In genomic region chr4:138175337-138175794, GRCh38 we compare ENCODE assay signal across 11 cellular contexts.
DNase-seq lines count a peak whose midpoint lies in the region; ATAC-seq and TF ChIP-seq lines count a peak whose summit lies in the region.
"Had no signal": no experiment of that assay in that cellular context is flagged by ENCODE, and none has a peak within 500 bp of the region (broad histone marks: within the 10 kb centered on the region; RNA-seq: fewer than 3 reads in every experiment).

No MANE protein-coding gene starts in this region.

- intact Hi-C loops in left ventricle myocardium inferior (cut with micrococcal nuclease): no loop called here

- no peak overlapping the region for H3K4me3 Mint-ChIP-seq in activated CD8-positive, alpha-beta T cell treated with anti-CD3 and anti-CD28 coated beads, Interleukin-2, amount 10 ng/mL, durations not matched to agents 7 days and 5 days
- H3K4me3 Mint-ChIP-seq in activated CD4-positive, alpha-beta memory T cell treated with anti-CD3 and anti-CD28 coated beads, Interleukin-2, amount 10 ng/mL, durations not matched to agents 7 days and 5 days: no peak overlapping the region
- H3K4me3 Mint-ChIP-seq: activated naive CD4-positive, alpha-beta T cell treated with anti-CD3 and anti-CD28 coated beads, Interleukin-2, amount 10 ng/mL, durations not matched to agents 7 days and 5 days had no signal

- CTCF ChIA-PET in activated CD8-positive, alpha-beta T cell treated with anti-CD3 and anti-CD28 coated beads, Interleukin-2, amount 10 ng/mL, durations not matched to agents 7 days and 5 days (lab: Charles Lee): no interaction called here
- CTCF ChIA-PET in activated CD4-positive, alpha-beta memory T cell treated with anti-CD3 and anti-CD28 coated beads, Interleukin-2, amount 10 ng/mL, durations not matched to agents 7 days and 5 days (lab: Charles Lee): no interaction called here

- no peaks in the 10 kb centered on the region for H3K9me3 Mint-ChIP-seq in activated CD8-positive, alpha-beta T cell treated with anti-CD3 and anti-CD28 coated beads, Interleukin-2, amount 10 ng/mL, durations not matched to agents 7 days and 5 days (ENCODE audit: insufficient read depth)
- H3K9me3 Mint-ChIP-seq in activated CD4-positive, alpha-beta memory T cell treated with anti-CD3 and anti-CD28 coated beads, Interleukin-2, amount 10 ng/mL, durations not matched to agents 7 days and 5 days: no peaks in the 10 kb centered on the region
- H3K9me3 Mint-ChIP-seq: activated naive CD4-positive, alpha-beta T cell treated with anti-CD3 and anti-CD28 coated beads, Interleukin-2, amount 10 ng/mL, durations not matched to agents 7 days and 5 days had no signal

- POLR2A ChIA-PET in activated CD8-positive, alpha-beta T cell treated with anti-CD3 and anti-CD28 coated beads, Interleukin-2, amount 10 ng/mL, durations not matched to agents 7 days and 5 days (lab: Charles Lee): no interaction called here
- POLR2A ChIA-PET in activated CD4-positive, alpha-beta memory T cell treated with anti-CD3 and anti-CD28 coated beads, Interleukin-2, amount 10 ng/mL, durations not matched to agents 7 days and 5 days (lab: Charles Lee): no interaction called here

- no peak for TF ChIP-seq CTCF in left ventricle myocardium inferior (IDR thresholded peaks at IDR 0.05; ENCODE audit: borderline replicate concordance)

- H3K27me3 ChIP-seq in SJCRH30 (no peaks in the 10 kb centered on the region), left ventricle myocardium inferior (ENCODE audit: low read depth) (no peaks in the 10 kb centered on the region), skeletal muscle tissue (ENCODE audit: control insufficient read depth in 3 of 3, insufficient read depth in 3 of 3, low read length in 3 of 3) (no peaks in the 10 kb centered on the region)
- H3K27me3 ChIP-seq: tibial artery had no signal

- no peaks in the 10 kb centered on the region for H3K9me3 ChIP-seq in SJCRH30 (replicated peaks)
- H3K9me3 ChIP-seq in left ventricle myocardium inferior (replicated peaks): no peaks in the 10 kb centered on the region
- no peaks in the 10 kb centered on the region for H3K9me3 ChIP-seq in skeletal muscle tissue (ENCODE audit: control insufficient read depth in 3 of 3, low read length in 3 of 3)
- H3K9me3 ChIP-seq: tibial artery had no signal

- DNase-seq in NCI-H1436 (lab: John Stamatoyannopoulos, UW) (peak; percentile 70), SJCRH30 (peak; percentile 2 to 19), left ventricle myocardium inferior (peak; percentile 15), HuH-7.5 (ENCODE audit: low spot score) (no peak)
- DNase-seq in activated CD8-positive, alpha-beta T cell treated with anti-CD3 and anti-CD28 coated beads, Interleukin-2, amount 10 ng/mL, durations not matched to agents 7 days and 5 days: no peak
- DNase-seq in activated CD4-positive, alpha-beta memory T cell treated with anti-CD3 and anti-CD28 coated beads, Interleukin-2, amount 10 ng/mL, durations not matched to agents 7 days and 5 days: no peak
- DNase-seq: activated naive CD4-positive, alpha-beta T cell treated with anti-CD3 and anti-CD28 coated beads, Interleukin-2, amount 10 ng/mL, durations not matched to agents 7 days and 5 days; erythroblast; tibial artery had no signal

- no peaks in the 10 kb centered on the region for H3K27me3 Mint-ChIP-seq in activated CD8-positive, alpha-beta T cell treated with anti-CD3 and anti-CD28 coated beads, Interleukin-2, amount 10 ng/mL, durations not matched to agents 7 days and 5 days (ENCODE audit: low read depth)
- H3K27me3 Mint-ChIP-seq in activated CD4-positive, alpha-beta memory T cell treated with anti-CD3 and anti-CD28 coated beads, Interleukin-2, amount 10 ng/mL, durations not matched to agents 7 days and 5 days: no peaks in the 10 kb centered on the region
- H3K27me3 Mint-ChIP-seq: activated naive CD4-positive, alpha-beta T cell treated with anti-CD3 and anti-CD28 coated beads, Interleukin-2, amount 10 ng/mL, durations not matched to agents 7 days and 5 days had no signal

- H3K9ac ChIP-seq in skeletal muscle tissue (ENCODE audit: low read depth in 1 of 3, low read length in 3 of 3): peak overlapping the region in 2 of 3 donors; percentile 10 to 24

- no peaks in the 10 kb centered on the region for H3K4me1 ChIP-seq in SJCRH30
- H3K4me1 ChIP-seq in left ventricle myocardium inferior: peaks cover 15% of the 10 kb centered on the region
- peaks cover 4 to 6% (median 6%) of the 10 kb centered on the region in 3 donors for H3K4me1 ChIP-seq in skeletal muscle tissue (ENCODE audit: control insufficient read depth in 3 of 3, insufficient read depth in 3 of 3, low read length in 3 of 3)

- no peak overlapping the region for H3K4me3 ChIP-seq in SJCRH30
- H3K4me3 ChIP-seq in left ventricle myocardium inferior: no peak overlapping the region
- H3K4me3 ChIP-seq in skeletal muscle tissue (ENCODE audit: low read length in 3 of 3): peak overlapping the region in 2 of 3 donors; percentile 39 to 46
- H3K4me3 ChIP-seq: tibial artery had no signal

- H3K27ac ChIP-seq in SJCRH30 (no peak overlapping the region), left ventricle myocardium inferior (replicated peaks) (peak overlapping the region; percentile 27), skeletal muscle tissue (ENCODE audit: low read depth, low read length) (peak overlapping the region; percentile 10)

- H3K36me3 ChIP-seq in SJCRH30 (no peaks in the 10 kb centered on the region), left ventricle myocardium inferior (no peaks in the 10 kb centered on the region), skeletal muscle tissue (ENCODE audit: control insufficient read depth in 3 of 3, insufficient read depth in 3 of 3, low read length in 3 of 3) (no peaks in the 10 kb centered on the region)
- H3K36me3 ChIP-seq: tibial artery had no signal

- ATAC-seq in GM21786 (IDR thresholded peaks at IDR 0.05; ENCODE audit: unreplicated experiment): no peak
- ATAC-seq in activated CD8-positive, alpha-beta T cell treated with anti-CD3 and anti-CD28 coated beads, Interleukin-2, amount 10 ng/mL, durations not matched to agents 7 days and 5 days: no peak

- H3K4me1 Mint-ChIP-seq in activated CD8-positive, alpha-beta T cell treated with anti-CD3 and anti-CD28 coated beads, Interleukin-2, amount 10 ng/mL, durations not matched to agents 7 days and 5 days (ENCODE audit: low read depth): no peaks in the 10 kb centered on the region
- no peaks in the 10 kb centered on the region for H3K4me1 Mint-ChIP-seq in activated CD4-positive, alpha-beta memory T cell treated with anti-CD3 and anti-CD28 coated beads, Interleukin-2, amount 10 ng/mL, durations not matched to agents 7 days and 5 days
- H3K4me1 Mint-ChIP-seq: activated naive CD4-positive, alpha-beta T cell treated with anti-CD3 and anti-CD28 coated beads, Interleukin-2, amount 10 ng/mL, durations not matched to agents 7 days and 5 days had no signal

- H3K27ac Mint-ChIP-seq in activated CD8-positive, alpha-beta T cell treated with anti-CD3 and anti-CD28 coated beads, Interleukin-2, amount 10 ng/mL, durations not matched to agents 7 days and 5 days: no peak overlapping the region
- no peak overlapping the region for H3K27ac Mint-ChIP-seq in activated CD4-positive, alpha-beta memory T cell treated with anti-CD3 and anti-CD28 coated beads, Interleukin-2, amount 10 ng/mL, durations not matched to agents 7 days and 5 days
- H3K27ac Mint-ChIP-seq: activated naive CD4-positive, alpha-beta T cell treated with anti-CD3 and anti-CD28 coated beads, Interleukin-2, amount 10 ng/mL, durations not matched to agents 7 days and 5 days had no signal

- peaks cover 2% of the 10 kb centered on the region for H3K36me3 Mint-ChIP-seq in activated CD8-positive, alpha-beta T cell treated with anti-CD3 and anti-CD28 coated beads, Interleukin-2, amount 10 ng/mL, durations not matched to agents 7 days and 5 days (ENCODE audit: low read depth)
- peaks cover 28% of the 10 kb centered on the region for H3K36me3 Mint-ChIP-seq in activated CD4-positive, alpha-beta memory T cell treated with anti-CD3 and anti-CD28 coated beads, Interleukin-2, amount 10 ng/mL, durations not matched to agents 7 days and 5 days (ENCODE audit: low read depth)
- H3K36me3 Mint-ChIP-seq: activated naive CD4-positive, alpha-beta T cell treated with anti-CD3 and anti-CD28 coated beads, Interleukin-2, amount 10 ng/mL, durations not matched to agents 7 days and 5 days had no signal

Comparison
In these comparisons a context has a peak if more than half of its experiments do, and no peak if none do; other contexts are left out.
1. DNase-seq: peak in NCI-H1436 (single experiment), SJCRH30 (2 of 2) and left ventricle myocardium inferior (single experiment); none in activated CD8-positive, alpha-beta T cell treated with anti-CD3 and anti-CD28 coated beads, Interleukin-2, amount 10 ng/mL, durations not matched to agents 7 days and 5 days (single experiment), HuH-7.5 (single experiment) and activated CD4-positive, alpha-beta memory T cell treated with anti-CD3 and anti-CD28 coated beads, Interleukin-2, amount 10 ng/mL, durations not matched to agents 7 days and 5 days (single experiment).
2. H3K4me3 ChIP-seq: peak in skeletal muscle tissue (2 of 3); none in SJCRH30 (single experiment) and left ventricle myocardium inferior (single experiment).